Comparison of ENCODE assay signal across 28 cellular contexts in the genomic region with DNA sequence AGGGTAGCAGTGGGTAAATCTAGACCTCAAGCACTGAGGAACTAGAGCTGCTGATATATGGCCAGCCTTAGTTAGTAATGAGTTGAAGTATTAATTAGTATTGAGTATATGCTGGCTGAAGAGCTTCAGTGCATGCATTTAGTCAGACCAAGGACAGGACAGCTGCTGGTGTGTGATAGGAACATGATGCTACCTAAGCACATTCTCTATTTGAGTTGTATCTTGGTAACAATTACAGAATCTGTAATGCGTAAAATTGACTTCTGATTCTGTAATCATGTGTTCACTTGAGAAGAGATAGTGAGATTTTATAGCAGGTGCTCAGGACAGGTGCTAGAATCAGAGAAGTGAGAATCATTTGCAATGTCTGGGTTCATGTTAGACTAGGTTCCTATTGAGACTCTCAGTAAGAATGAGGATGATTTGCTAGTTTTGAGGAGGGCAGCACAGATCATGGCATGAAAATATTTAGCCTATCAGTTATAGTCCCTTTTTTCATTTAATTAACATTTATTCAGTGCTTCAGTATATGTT.
DNase-seq lines count a peak whose midpoint lies in the region; ATAC-seq and TF ChIP-seq lines count a peak whose summit lies in the region.
"Had no signal": no experiment of that assay in that cellular context is flagged by ENCODE, and none has a peak within 500 bp of the region (broad histone marks: within the 10 kb centered on the region; RNA-seq: fewer than 3 reads in every experiment).

No MANE protein-coding gene starts in this region.

- H3K27me3 ChIP-seq in GM06990 (replicated peaks; ENCODE audit: control insufficient read depth, insufficient read depth, low read length), result no peaks in the 10 kb centered on the region
- H3K27me3 ChIP-seq in spleen (replicated peaks in 1 of 7), result no peaks in the 10 kb centered on the region
- H3K27me3 ChIP-seq: body of pancreas, right lobe of liver had no signal

- no peaks in the 10 kb centered on the region for H3K4me1 Mint-ChIP-seq in HFFc6 (ENCODE audit: low read depth)
- H3K4me1 Mint-ChIP-seq: T-helper 17 cell had no signal

- H3K4me3 Mint-ChIP-seq in HFFc6, result no peak overlapping the region
- H3K4me3 Mint-ChIP-seq: activated T-cell treated with anti-CD3 and anti-CD28 coated beads, Interleukin-2, amount 50 U/mL, for 4 hours; T-helper 17 cell had no signal

- no peak overlapping the region for H3K27ac Mint-ChIP-seq in HFFc6
- H3K27ac Mint-ChIP-seq: T-helper 17 cell had no signal

- intact Hi-C loops in spleen (cut with DNase I; ENCODE audit: low total_unique reads), result no loop called here

- H3K36me3 Mint-ChIP-seq in HFFc6 (ENCODE audit: low read depth), result no peaks in the 10 kb centered on the region; the same call in 1 of the 2 replicates

- TF ChIP-seq CTCF in GM06990 (IDR thresholded peaks at IDR 0.05; ENCODE audit: insufficient read depth, low read length, poor library complexity, severe bottlenecking) (no peak), HFFc6 (IDR thresholded peaks at IDR 0.05) (no peak), spleen (IDR thresholded peaks at IDR 0.05 in 8 of 11, conservative IDR thresholded peaks at IDR 0.05 in 3 of 11) (no peak)

- H3K4me3 ChIP-seq in GM06990 (replicated peaks; ENCODE audit: low read depth, low read length) (no peak overlapping the region), spleen (no peak overlapping the region)
- H3K4me3 ChIP-seq: body of pancreas, K562, lower lobe of right lung, mucosa of descending colon, right lobe of liver, thoracic aorta had no signal

- H3K4me1 ChIP-seq in spleen, result no peaks in the 10 kb centered on the region
- H3K4me1 ChIP-seq: body of pancreas, Caco-2, lower lobe of right lung, right lobe of liver had no signal

- WGBS in spleen, 5 donors, result 82 to 97% (median 90%) methylated on average over 1 of the region's 1 CpG

- H3K27ac ChIP-seq in spleen, result no peak overlapping the region
- H3K27ac ChIP-seq: body of pancreas, lower lobe of right lung, right lobe of liver, RWPE1, thoracic aorta had no signal

- DNase-seq in GM06990 (ENCODE audit: extremely low read depth, insufficient read length) (peak; percentile 24), AG08395 (ENCODE audit: low spot score) (no peak), T1000 (lab: John Stamatoyannopoulos, UW) (no peak), HFFc6 (no peak), spleen (no peak)
- DNase-seq: activated CD4-positive, alpha-beta T cell treated with anti-CD3 and anti-CD28 coated beads for 4 hours; activated naive CD4-positive, alpha-beta T cell; activated T-cell treated with anti-CD3 and anti-CD28 coated beads, Interleukin-2, amount 50 U/mL, for 4 hours; body of pancreas; Caco-2; cerebellar nuclear complex; DMS79 treated with DMSO at 0.1 percent for 48 hours; kidney; lower lobe of right lung; MM.1S; mucosa of descending colon; NCI-H1436; NCI-H524 treated with DMSO at 0.1 percent for 48 hours; right lobe of liver; SK-N-SH; stimulated activated naive CD4-positive, alpha-beta T cell treated with Interleukin-2 at 50 U/mL for 16 hours; T-helper 17 cell had no signal

- ATAC-seq in GM18868 (IDR thresholded peaks at IDR 0.05; ENCODE audit: unreplicated experiment), result peak; percentile 25
- peak; percentile 31 for ATAC-seq in HG02571 (IDR thresholded peaks at IDR 0.05; ENCODE audit: unreplicated experiment)
- peak; percentile 57 for ATAC-seq in HG03175 (IDR thresholded peaks at IDR 0.05; ENCODE audit: unreplicated experiment)
- ATAC-seq: activated T-cell treated with anti-CD3 and anti-CD28 coated beads, Interleukin-2, amount 50 U/mL, for 4 hours; body of pancreas; K562; lower lobe of right lung; mucosa of descending colon; right lobe of liver; T-helper 17 cell had no signal

- H3K27me3 Mint-ChIP-seq in HFFc6 (ENCODE audit: insufficient read depth), result no peaks in the 10 kb centered on the region; the same call in 1 of the 2 replicates
- H3K27me3 Mint-ChIP-seq: T-helper 17 cell had no signal

- no peaks in the 10 kb centered on the region for H3K36me3 ChIP-seq in GM06990 (ENCODE audit: control insufficient read depth, insufficient read depth, low read length)
- H3K36me3 ChIP-seq in spleen, result no peaks in the 10 kb centered on the region
- H3K36me3 ChIP-seq: lower lobe of right lung, right lobe of liver, thoracic aorta had no signal

- no peak for TF ChIP-seq POLR2A in spleen (IDR thresholded peaks at IDR 0.05)

- H3K9me3 ChIP-seq in spleen, result peaks cover 0 to 3% (median 0%) of the 10 kb centered on the region in 8 donors
- H3K9me3 ChIP-seq: body of pancreas, Caco-2, lower lobe of right lung, mucosa of descending colon, right lobe of liver, SK-N-SH, thoracic aorta had no signal

- H3K9me3 Mint-ChIP-seq in HFFc6, result peaks cover 39% of the 10 kb centered on the region
